In genomic region chr6:168623736-168624135, GRCh38 we compare ENCODE assay signal across 20 cellular contexts.
"Had no signal": no experiment of that assay in that cellular context is flagged by ENCODE, and none has a peak within 500 bp of the region (broad histone marks: within the 10 kb centered on the region; RNA-seq: fewer than 3 reads in every experiment).

No MANE protein-coding gene starts in this region.

- DNase-seq: activated CD4-positive, alpha-beta T cell treated with anti-CD3 and anti-CD28 coated beads for 4 hours; activated CD8-positive, alpha-beta memory T cell treated with anti-CD3 and anti-CD28 coated beads, Interleukin-2, amount 50 U/mL, for 48 hours; activated CD8-positive, alpha-beta T cell treated with anti-CD3 and anti-CD28 coated beads, Interleukin-2, amount 10 ng/mL, durations not matched to agents 7 days and 5 days; activated T-cell treated with anti-CD3 and anti-CD28 coated beads, Interleukin-2, amount 50 U/mL, for 1 hour; caudate nucleus; MM.1S; NCI-H1105 treated with DMSO at 0.1 percent for 48 hours; NCI-H1436 treated with DMSO at 0.1 percent for 48 hours; NCI-H187 treated with DMSO at 0.1 percent for 48 hours; NCI-H2081 treated with DMSO at 0.1 percent for 48 hours; NCI-H446; NCI-H526; Peyer's patch; Right ventricle myocardium superior; SJCRH30; SK-N-SH; T-helper 1 cell; WERI-Rb-1 had no signal

- H3K27ac ChIP-seq: breast epithelium, Peyer's patch, RWPE1, SJCRH30, WERI-Rb-1 had no signal

- H3K9me2 ChIP-seq: SK-N-SH had no signal

- H3K27me3 ChIP-seq: breast epithelium, Peyer's patch, SJCRH30 had no signal

- H3K4me3 ChIP-seq: breast epithelium, Peyer's patch, SJCRH30 had no signal

- H3K9me3 ChIP-seq: breast epithelium, Peyer's patch, SJCRH30, SK-N-SH had no signal

- H3K4me1 ChIP-seq: breast epithelium, Peyer's patch, SJCRH30 had no signal

- H3K9ac ChIP-seq: SK-N-SH had no signal

- H3K4me2 ChIP-seq: SK-N-SH had no signal

- H3K36me3 ChIP-seq: breast epithelium, Peyer's patch, SJCRH30, WERI-Rb-1 had no signal
